In genomic region chr16:8849411-8850011, GRCh38 we compare ENCODE assay signal across 10 cellular contexts. TPM values are rescaled to one million over a fixed set of nuclear protein-coding genes. Genes with fewer than 3 reads are reported as not detected.
DNase-seq lines count a peak whose midpoint lies in the region; ATAC-seq and TF ChIP-seq lines count a peak whose summit lies in the region.
"Had no signal": no experiment of that assay in that cellular context is flagged by ENCODE, and none has a peak within 500 bp of the region (broad histone marks: within the 10 kb centered on the region; RNA-seq: fewer than 3 reads in every experiment).

No MANE protein-coding gene starts in this region.

- H3K9ac ChIP-seq in HUES48 (ENCODE audit: low read depth, low read length): no peak overlapping the region

- ATAC-seq in naive thymus-derived CD4-positive, alpha-beta T cell: no peak
- no peak for ATAC-seq in left lung

- intact Hi-C loops in CD4-positive, alpha-beta memory T cell (cut with micrococcal nuclease): no loop called here
- intact Hi-C loops in naive thymus-derived CD4-positive, alpha-beta T cell (cut with micrococcal nuclease): loop anchor here in 1 of 2 donors (2.0 kb wide), 1 partner anchor 19 kb away; the partner anchor contains the start of gene CARHSP1
- intact Hi-C loops in left lung (cut with DNase I): no loop called here

- no peaks in the 10 kb centered on the region for H3K9me3 Mint-ChIP-seq in CD4-positive, alpha-beta memory T cell
- peaks cover 0 to 2% (median 0%) of the 10 kb centered on the region in 11 donors for H3K9me3 Mint-ChIP-seq in naive thymus-derived CD4-positive, alpha-beta T cell

- H3K4me3 ChIP-seq in CD4-positive, alpha-beta memory T cell (ENCODE audit: low read length in 2 of 2): no peak overlapping the region
- no peak overlapping the region for H3K4me3 ChIP-seq in HUES48 (ENCODE audit: low read depth, low read length)
- H3K4me3 ChIP-seq in naive thymus-derived CD4-positive, alpha-beta T cell (ENCODE audit: low read length): no peak overlapping the region
- no peak overlapping the region for H3K4me3 ChIP-seq in left lung

- H3K4me1 ChIP-seq in CD4-positive, alpha-beta memory T cell (ENCODE audit: insufficient read depth, low read length): peaks cover 11% of the 10 kb centered on the region
- H3K4me1 ChIP-seq in HUES48 (ENCODE audit: control insufficient read depth, insufficient read depth, low read length): peaks cover 7% of the 10 kb centered on the region; the same call in 1 of the 2 replicates
- H3K4me1 ChIP-seq in naive thymus-derived CD4-positive, alpha-beta T cell (ENCODE audit: control insufficient read depth in 2 of 2, insufficient read depth in 2 of 2, low read length in 2 of 2): no peaks in the 10 kb centered on the region
- H3K4me1 ChIP-seq in left lung: peaks cover 0 to 28% of the 10 kb centered on the region in 2 donors

- DNase-seq in CD4-positive, alpha-beta memory T cell: no peak
- DNase-seq in caudate nucleus (lab: John Stamatoyannopoulos, UW) (peak in 24 of 61 donors; percentile 11 to 80 (median 41)), left lung (no peak), AG20443 (ENCODE audit: low spot score) (no peak), GF-D8 (lab: John Stamatoyannopoulos, UW) (no peak), NCI-H2171 treated with DMSO at 0.1 percent for 48 hours (lab: John Stamatoyannopoulos, UW) (no peak)
- no peak for DNase-seq in naive thymus-derived CD4-positive, alpha-beta T cell
- DNase-seq: NCI-H1436 treated with DMSO at 0.1 percent for 48 hours had no signal

- peak overlapping the region in 5 of 7 donors; percentile 28 to 94 (median 72) for H3K27ac Mint-ChIP-seq in CD4-positive, alpha-beta memory T cell
- peak overlapping the region in 7 of 9 donors; percentile 4 to 86 (median 57) for H3K27ac Mint-ChIP-seq in naive thymus-derived CD4-positive, alpha-beta T cell

- H3K27me3 ChIP-seq in CD4-positive, alpha-beta memory T cell (ENCODE audit: insufficient read depth, low read length): no peaks in the 10 kb centered on the region
- H3K27me3 ChIP-seq in HUES48 (ENCODE audit: control insufficient read depth, insufficient read depth, low read length) (no peaks in the 10 kb centered on the region), left lung (no peaks in the 10 kb centered on the region)
- no peaks in the 10 kb centered on the region for H3K27me3 ChIP-seq in naive thymus-derived CD4-positive, alpha-beta T cell (ENCODE audit: control insufficient read depth in 2 of 2, insufficient read depth in 2 of 2, low read length in 2 of 2)

- H3K36me3 ChIP-seq in CD4-positive, alpha-beta memory T cell (ENCODE audit: insufficient read depth, low read length): peaks cover 21% of the 10 kb centered on the region
- H3K36me3 ChIP-seq in HUES48 (ENCODE audit: control insufficient read depth, insufficient read depth, low read length): peaks cover 73% of the 10 kb centered on the region
- peaks cover 0 to 54% (median 7%) of the 10 kb centered on the region in 3 experiments for H3K36me3 ChIP-seq in naive thymus-derived CD4-positive, alpha-beta T cell (ENCODE audit: control insufficient read depth in 2 of 3, insufficient read depth in 3 of 3, low read length in 3 of 3)
- peaks cover 0 to 85% of the 10 kb centered on the region in 2 donors for H3K36me3 ChIP-seq in left lung

- H3K9me3 ChIP-seq in CD4-positive, alpha-beta memory T cell (ENCODE audit: control insufficient read depth in 1 of 2, low read length in 2 of 2): no peaks in the 10 kb centered on the region
- H3K9me3 ChIP-seq in HUES48 (ENCODE audit: control insufficient read depth, insufficient read depth, low read length) (no peaks in the 10 kb centered on the region), left lung (no peaks in the 10 kb centered on the region)
- no peaks in the 10 kb centered on the region for H3K9me3 ChIP-seq in naive thymus-derived CD4-positive, alpha-beta T cell (ENCODE audit: control insufficient read depth in 2 of 3, low read length in 3 of 3)

- peaks cover 19 to 57% of the 10 kb centered on the region in 2 donors for H3K36me3 Mint-ChIP-seq in CD4-positive, alpha-beta memory T cell
- H3K36me3 Mint-ChIP-seq in naive thymus-derived CD4-positive, alpha-beta T cell: peaks cover 0 to 17% (median 5%) of the 10 kb centered on the region in 5 donors

- TF ChIP-seq CTCF in left lung (IDR thresholded peaks at IDR 0.05): no peak

- no peak overlapping the region for H3K27ac ChIP-seq in CD4-positive, alpha-beta memory T cell (ENCODE audit: low read depth, low read length)
- H3K27ac ChIP-seq in HUES48 (ENCODE audit: low read depth, low read length): peak overlapping the region; percentile 24
- peak overlapping the region; percentile 87 for H3K27ac ChIP-seq in caudate nucleus (ENCODE audit: low read depth, low read length)
- no peak overlapping the region for H3K27ac ChIP-seq in naive thymus-derived CD4-positive, alpha-beta T cell (ENCODE audit: low read depth, low read length)
- peak overlapping the region in 1 of 2 donors; percentile 68 for H3K27ac ChIP-seq in left lung

- no peak overlapping the region for H3K4me3 Mint-ChIP-seq in CD4-positive, alpha-beta memory T cell
- no peak overlapping the region for H3K4me3 Mint-ChIP-seq in naive thymus-derived CD4-positive, alpha-beta T cell

- CTCF ChIA-PET in CD4-positive, alpha-beta memory T cell (lab: Charles Lee; ENCODE audit: partially characterized antibody): interaction anchor here (0.6 to 1.6 kb wide), 2 partner anchors 31 to 260 kb away, joined by 4 to 10 read pairs; no protein-coding TSS in a partner anchor
- CTCF ChIA-PET in naive thymus-derived CD4-positive, alpha-beta T cell (lab: Charles Lee): no interaction called here

- no peaks in the 10 kb centered on the region for H3K27me3 Mint-ChIP-seq in CD4-positive, alpha-beta memory T cell
- no peaks in the 10 kb centered on the region for H3K27me3 Mint-ChIP-seq in naive thymus-derived CD4-positive, alpha-beta T cell

- POLR2A ChIA-PET in CD4-positive, alpha-beta memory T cell (lab: Charles Lee; ENCODE audit: partially characterized antibody): no interaction called here
- POLR2A ChIA-PET in naive thymus-derived CD4-positive, alpha-beta T cell (lab: Charles Lee): interaction anchor here (1.1 kb wide), 1 partner anchor 14 kb away, joined by 3 read pairs; no protein-coding TSS in a partner anchor

- peaks cover 14 to 39% (median 28%) of the 10 kb centered on the region in 4 donors for H3K4me1 Mint-ChIP-seq in CD4-positive, alpha-beta memory T cell
- H3K4me1 Mint-ChIP-seq in naive thymus-derived CD4-positive, alpha-beta T cell: peaks cover 11 to 30% (median 19%) of the 10 kb centered on the region in 7 donors

RNA-seq across cellular contexts. Expression of gene CARHSP1, which starts 19.3 kb away (rescaled TPM):
- 10 to 100 TPM; 39.3 to 43.2 TPM for total RNA-seq in CD4-positive, alpha-beta memory T cell
- polyA plus RNA-seq in CD4-positive, alpha-beta memory T cell: 10 to 100 TPM; 33.2 to 57.2 TPM
- total RNA-seq in naive thymus-derived CD4-positive, alpha-beta T cell: 100 to 1,000 TPM in 1 of 5 experiments, 10 to 100 TPM in 4; 29.6 to 123 (median 39.9) TPM
- 10 to 100 TPM; 24.9 to 32.7 TPM for polyA plus RNA-seq in naive thymus-derived CD4-positive, alpha-beta T cell
- total RNA-seq in left lung: 10 to 100 TPM; 74.0 to 96.0 TPM

RNA-seq across cellular contexts. Expression of gene LITAFD, which starts 32.6 kb away (rescaled TPM):
- total RNA-seq in CD4-positive, alpha-beta memory T cell: not detected
- polyA plus RNA-seq in CD4-positive, alpha-beta memory T cell: not detected
- total RNA-seq in naive thymus-derived CD4-positive, alpha-beta T cell: not detected
- polyA plus RNA-seq in naive thymus-derived CD4-positive, alpha-beta T cell: not detected
- not detected for total RNA-seq in left lung
- polyA plus RNA-seq: adipose tissue had no signal

RNA-seq across cellular contexts. Expression of gene PMM2, which starts 51.9 kb away (rescaled TPM):
- total RNA-seq in CD4-positive, alpha-beta memory T cell: 10 to 100 TPM; 51.7 to 61.7 TPM
- 10 to 100 TPM; 21.2 to 35.1 TPM for polyA plus RNA-seq in CD4-positive, alpha-beta memory T cell
- 10 to 100 TPM; 32.2 to 52.8 (median 41.7) TPM for total RNA-seq in naive thymus-derived CD4-positive, alpha-beta T cell
- polyA plus RNA-seq in naive thymus-derived CD4-positive, alpha-beta T cell: 10 to 100 TPM; 18.0 to 23.9 TPM
- 10 to 100 TPM; 35.8 to 38.2 TPM for total RNA-seq in left lung

RNA-seq across cellular contexts. Expression of gene TMEM186, which starts 52.1 kb away (rescaled TPM):
- 10 to 100 TPM; 15.6 to 17.9 TPM for total RNA-seq in CD4-positive, alpha-beta memory T cell
- 10 to 100 TPM in 1 of 2 donors, 1 to 10 TPM in 1; 9.4 to 20.0 TPM for polyA plus RNA-seq in CD4-positive, alpha-beta memory T cell
- total RNA-seq in naive thymus-derived CD4-positive, alpha-beta T cell: 10 to 100 TPM in 3 of 5 experiments, 1 to 10 TPM in 2; 3.2 to 16.3 (median 11.3) TPM
- 10 to 100 TPM; 15.3 to 20.8 TPM for polyA plus RNA-seq in naive thymus-derived CD4-positive, alpha-beta T cell
- total RNA-seq in left lung: 1 to 10 TPM; 8.8 to 9.8 TPM

Comparison
In these comparisons a context has a peak if more than half of its experiments do, and no peak if none do; other contexts are left out.
1. H3K27ac ChIP-seq: peak in HUES48 (single experiment) and caudate nucleus (single experiment); none in CD4-positive, alpha-beta memory T cell (single experiment) and naive thymus-derived CD4-positive, alpha-beta T cell (single experiment).